ENCODE assay signal across 14 cellular contexts in the genomic region with DNA sequence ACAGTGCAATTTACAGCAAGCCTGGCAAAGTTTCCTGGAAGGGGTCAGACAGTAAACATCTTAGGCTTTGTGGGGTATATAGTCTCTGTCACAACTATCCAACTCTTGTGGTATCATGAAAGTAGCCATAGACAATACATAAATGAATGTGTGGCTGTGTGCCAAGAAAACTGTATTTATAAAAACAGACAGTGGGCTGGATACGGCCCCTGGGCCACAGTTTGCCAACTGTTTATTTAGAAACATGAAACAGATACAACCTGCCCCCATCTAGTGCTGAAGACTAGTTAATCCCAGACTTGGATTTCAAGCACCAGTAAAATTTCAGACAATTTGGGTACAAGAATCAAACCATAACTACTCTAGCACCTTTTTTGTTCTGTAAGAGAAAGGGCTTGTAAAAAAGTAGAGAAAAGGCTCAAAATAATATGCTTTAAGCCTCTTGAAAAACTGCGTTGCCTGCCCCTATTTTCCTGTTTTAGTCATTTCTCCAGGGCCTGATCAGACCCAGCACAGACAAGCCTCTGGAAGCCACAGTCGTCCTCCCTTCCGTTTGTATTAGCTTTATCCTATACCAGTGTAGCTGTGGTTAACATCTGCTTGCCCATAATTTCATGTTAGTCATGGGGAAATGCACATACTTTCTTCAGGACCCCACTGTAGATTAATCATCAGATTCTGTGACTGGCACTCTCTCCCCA. TPM values are rescaled to one million over a fixed set of nuclear protein-coding genes. Genes with fewer than 3 reads are reported as not detected.
DNase-seq lines count a peak whose midpoint lies in the region; FAIRE-seq and TF ChIP-seq lines count a peak whose summit lies in the region.
"Had no signal": no experiment of that assay in that cellular context is flagged by ENCODE, and none has a peak within 500 bp of the region (broad histone marks: within the 10 kb centered on the region; RNA-seq: fewer than 3 reads in every experiment).

No MANE protein-coding gene starts in this region.

- no peaks in the 10 kb centered on the region for H3K9me3 ChIP-seq in endothelial cell of umbilical vein (replicated peaks; ENCODE audit: control insufficient read depth, insufficient read depth, low read length)
- H3K9me3 ChIP-seq in skeletal muscle satellite cell (replicated peaks; ENCODE audit: low read length) = no peaks in the 10 kb centered on the region

- FAIRE-seq in endothelial cell of umbilical vein (lab: Jason Lieb, UNC) = peak; percentile 71
- FAIRE-seq: D721Med had no signal

- no peak overlapping the region for H3K4me3 ChIP-seq in endothelial cell of umbilical vein (replicated peaks in 1 of 3; ENCODE audit: insufficient read depth in 1 of 3, low read depth in 1 of 3, low read length in 3 of 3)
- H3K4me3 ChIP-seq in skeletal muscle satellite cell (ENCODE audit: low read length) = no peak overlapping the region

- intact Hi-C loops in endothelial cell of umbilical vein (cut with micrococcal nuclease) = no loop called here
- intact Hi-C loops in MCF 10A (cut with micrococcal nuclease) = no loop called here

- CTCF ChIA-PET in endothelial cell of umbilical vein (lab: Charles Lee) = no interaction called here
- CTCF ChIA-PET in MCF 10A (lab: Yijun Ruan, JAX) = interaction anchor here (0.6 kb wide), 1 partner anchor 44 kb away, joined by 3 read pairs; no protein-coding TSS in a partner anchor

- no peaks in the 10 kb centered on the region for H3K9me1 ChIP-seq in endothelial cell of umbilical vein (replicated peaks; ENCODE audit: control insufficient read depth, extremely low read depth, insufficient read depth, low read length)

- H3K79me2 ChIP-seq in endothelial cell of umbilical vein (ENCODE audit: control insufficient read depth, insufficient read depth, low read length) = no peaks in the 10 kb centered on the region

- peaks cover 10% of the 10 kb centered on the region for H3K4me1 Mint-ChIP-seq in MCF 10A (ENCODE audit: insufficient read depth, unreplicated experiment)

- TF ChIP-seq CTCF in endothelial cell of umbilical vein (IDR thresholded peaks at IDR 0.05; ENCODE audit: extremely low read depth in 1 of 2, insufficient read depth in 1 of 2, low read depth in 1 of 2, low read length in 2 of 2) = no peak
- TF ChIP-seq CTCF in MCF 10A (IDR thresholded peaks at IDR 0.05; ENCODE audit: unreplicated experiment) = no peak

- H3K4me3 Mint-ChIP-seq in MCF 10A (ENCODE audit: unreplicated experiment) = no peak overlapping the region
- H3K4me3 Mint-ChIP-seq: naive B cell had no signal

- peaks cover 97% of the 10 kb centered on the region for H3K36me3 Mint-ChIP-seq in MCF 10A (ENCODE audit: insufficient read depth, unreplicated experiment)
- H3K36me3 Mint-ChIP-seq: naive B cell had no signal

- dilution Hi-C loops in endothelial cell of umbilical vein (cut with MboI; ENCODE audit: extremely low pct_ligation_motif_present, low sequenced_read_pairs) = no loop called here

- no peak overlapping the region for H3K27ac Mint-ChIP-seq in MCF 10A (ENCODE audit: low read depth, unreplicated experiment)

- H3K4me1 ChIP-seq in endothelial cell of umbilical vein (ENCODE audit: control insufficient read depth, extremely low read depth, insufficient read depth, low read length) (peaks cover 6% of the 10 kb centered on the region), skeletal muscle satellite cell (ENCODE audit: control insufficient read depth, insufficient read depth, low read length) (peaks cover 12% of the 10 kb centered on the region)

- DNase-seq in NCI-H345 (lab: John Stamatoyannopoulos, UW) (peak; percentile 29), NCI-H345 treated with DMSO at 0.1 percent for 48 hours (lab: John Stamatoyannopoulos, UW; ENCODE audit: unreplicated experiment) (no peak), RPMI7951 (ENCODE audit: low read depth) (peak; percentile 60), endothelial cell of umbilical vein (ENCODE audit: low read depth, low spot score) (peak; percentile 53), MCF 10A (ENCODE audit: unreplicated experiment) (no peak), GM19240 (ENCODE audit: insufficient read length, low spot score) (no peak), D341Med (ENCODE audit: low spot score) (no peak)
- DNase-seq: GOT3; head of caudate nucleus; naive B cell; NK-92 treated with Interleukin-12 subunit alpha and Interleukin-12 subunit beta, amount 100 ng/mL, for 24 hours; WERI-Rb-1 had no signal

- H3K27me3 Mint-ChIP-seq in MCF 10A (ENCODE audit: insufficient read depth, unreplicated experiment) = no peaks in the 10 kb centered on the region

- no peaks in the 10 kb centered on the region for H4K20me1 ChIP-seq in endothelial cell of umbilical vein (replicated peaks; ENCODE audit: control insufficient read depth, extremely low read depth, insufficient read depth, low read length)

- H3K4me2 ChIP-seq in endothelial cell of umbilical vein (ENCODE audit: insufficient read depth, low read length) (no peak overlapping the region), skeletal muscle satellite cell (ENCODE audit: low read length) (no peak overlapping the region)

- POLR2A ChIA-PET in endothelial cell of umbilical vein (lab: Charles Lee) (no interaction called here), MCF 10A (lab: Yijun Ruan, JAX) (interaction anchor here (0.7 to 1.6 kb wide), 5 partner anchors 8 to 345 kb away, joined by 3 read pairs; a partner anchor contains a TSS)

- H3K27ac ChIP-seq in endothelial cell of umbilical vein (ENCODE audit: insufficient read depth, low read depth, low read length) = peak overlapping the region; percentile 29
- H3K27ac ChIP-seq: WERI-Rb-1 had no signal

- TF ChIP-seq POLR2A in endothelial cell of umbilical vein (IDR thresholded peaks at IDR 0.05; ENCODE audit: low read depth, low read length) = no peak

- H3K9ac ChIP-seq in endothelial cell of umbilical vein (replicated peaks; ENCODE audit: extremely low read depth, insufficient read depth, low read length) (no peak overlapping the region), skeletal muscle satellite cell (ENCODE audit: low read depth, low read length) (peak overlapping the region; percentile 5)

- peaks cover 16 to 66% of the 10 kb centered on the region in 2 experiments for H3K36me3 ChIP-seq in endothelial cell of umbilical vein (ENCODE audit: control insufficient read depth in 2 of 2, extremely low read depth in 1 of 2, insufficient read depth in 2 of 2, low read length in 2 of 2)
- peaks cover 85% of the 10 kb centered on the region for H3K36me3 ChIP-seq in skeletal muscle satellite cell (ENCODE audit: insufficient read depth, low read length)

- no TSS peak for BruUV-seq in endothelial cell of umbilical vein (replicated peaks; lab: Mats Ljungman, UMichigan)
- BruUV-seq in MCF 10A (replicated peaks; lab: Mats Ljungman, UMichigan) = no TSS peak

- H3K9me3 Mint-ChIP-seq in MCF 10A (ENCODE audit: unreplicated experiment) = no peaks in the 10 kb centered on the region
- H3K9me3 Mint-ChIP-seq: naive B cell had no signal

- no peaks in the 10 kb centered on the region for H3K27me3 ChIP-seq in endothelial cell of umbilical vein (ENCODE audit: control insufficient read depth in 2 of 2, insufficient read depth in 2 of 2, low read length in 2 of 2)
- no peaks in the 10 kb centered on the region for H3K27me3 ChIP-seq in skeletal muscle satellite cell (ENCODE audit: control insufficient read depth, insufficient read depth, low read length)

- no peak overlapping the region for H2AFZ ChIP-seq in endothelial cell of umbilical vein (ENCODE audit: low read depth, low read length)

TF ChIP-seq in endothelial cell of umbilical vein, 7 proteins besides CTCF, POLR2A, EP300 and RAD21:
- TF ChIP-seq MYC (IDR thresholded peaks at IDR 0.05; ENCODE audit: low read depth, low read length) (no peak), EZH2 (IDR thresholded peaks at IDR 0.05; ENCODE audit: borderline replicate concordance, low read depth, low read length, severe bottlenecking) (no peak), JUN (IDR thresholded peaks at IDR 0.05; ENCODE audit: borderline replicate concordance, insufficient read depth, insufficient read length, low read depth) (no peak), GATA2 (IDR thresholded peaks at IDR 0.05; ENCODE audit: insufficient read depth, insufficient read length, low read depth, low read length) (no peak), POLR2AphosphoS5 (IDR thresholded peaks at IDR 0.05; ENCODE audit: insufficient read depth, low read depth, low read length) (no peak), FOS (IDR thresholded peaks at IDR 0.05; ENCODE audit: borderline replicate concordance, insufficient read depth, low read length) (no peak)
- TF ChIP-seq, protein P1, sequence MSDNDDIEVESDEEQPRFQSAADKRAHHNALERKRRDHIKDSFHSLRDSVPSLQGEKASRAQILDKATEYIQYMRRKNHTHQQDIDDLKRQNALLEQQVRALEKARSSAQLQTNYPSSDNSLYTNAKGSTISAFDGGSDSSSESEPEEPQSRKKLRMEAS (IDR thresholded peaks at IDR 0.05; ENCODE audit: insufficient read depth, insufficient read length) = no peak

RNA-seq across cellular contexts. Expression of a gene that starts 30.8 kb away (rescaled TPM):
- total RNA-seq in RPMI7951 (2014; rRNA removed; shearing (Covaris generic)) = 3.0 and 3.1 TPM in 2 replicates
- total RNA-seq in endothelial cell of umbilical vein = 31.7 and 37.0 TPM in 2 replicates
- polyA plus RNA-seq in endothelial cell of umbilical vein = 12.9 and 19.7 TPM in 2 replicates
- polyA plus RNA-seq in endothelial cell of umbilical vein (2011; cell fraction: cytosol; rRNA removed) = 9.4 and 9.5 TPM in 2 replicates
- polyA plus RNA-seq in endothelial cell of umbilical vein (2011; cell fraction: nucleus; rRNA removed) = 77.1 and 97.3 TPM in 2 replicates
- 32.6 and 33.6 TPM in 2 replicates for polyA plus RNA-seq in endothelial cell of umbilical vein (2012)
- polyA minus RNA-seq in endothelial cell of umbilical vein = 82.6 and 94.6 TPM in 2 replicates
- 2.4 TPM for polyA minus RNA-seq in endothelial cell of umbilical vein (2011; cell fraction: cytosol; rRNA and poly(A)+ RNA removed)
- 94.2 and 172 TPM in 2 replicates for polyA minus RNA-seq in endothelial cell of umbilical vein (2011; cell fraction: nucleus; rRNA and poly(A)+ RNA removed)
- total RNA-seq in skeletal muscle satellite cell (2012; rRNA removed) = 11.1 and 15.2 TPM in 2 replicates
- total RNA-seq in MCF 10A (2022) = 62.5 and 88.0 TPM in 2 replicates

Comparison
In these comparisons a context has a peak if more than half of its experiments do, and no peak if none do; other contexts are left out.
1. DNase-seq: peak in NCI-H345 (single experiment), RPMI7951 (single experiment) and endothelial cell of umbilical vein (single experiment); none in NCI-H345 treated with DMSO at 0.1 percent for 48 hours (single experiment), MCF 10A (single experiment), GM19240 (single experiment) and D341Med (single experiment).